8 cellular contexts compared by ENCODE assay signal in genomic region chr13:27379694-27380596, GRCh38. TPM values are rescaled to one million over a fixed set of nuclear protein-coding genes. Genes with fewer than 3 reads are reported as not detected.
A peak's percentile ranks its signal among the peaks of the same experiment; 100 is the strongest.
DNase-seq lines count a peak whose midpoint lies in the region; ATAC-seq and TF ChIP-seq lines count a peak whose summit lies in the region.

No MANE protein-coding gene starts in this region.

- H3K4me3 Mint-ChIP-seq in activated CD4-positive, alpha-beta T cell treated with anti-CD3 and anti-CD28 coated beads, Interleukin-2, amount 10 ng/mL, durations not matched to agents 24 days and 14 days = no peak overlapping the region

- no peaks in the 10 kb centered on the region for H3K9me3 ChIP-seq in stomach

- WGBS in stomach, 5 donors = 27 to 31% (median 30%) methylated on average over 13 of the region's 13 CpGs

- no peak overlapping the region for H3K27ac ChIP-seq in stomach

- H3K36me3 Mint-ChIP-seq in activated CD4-positive, alpha-beta T cell treated with anti-CD3 and anti-CD28 coated beads, Interleukin-2, amount 10 ng/mL, durations not matched to agents 24 days and 14 days (ENCODE audit: low read depth) = no peaks in the 10 kb centered on the region

- no peak overlapping the region for H3K4me3 ChIP-seq in stomach

- H3K27me3 ChIP-seq in stomach = peaks cover 0 to 16% (median 0%) of the 10 kb centered on the region in 3 donors

- TF ChIP-seq CTCF in stomach (IDR thresholded peaks at IDR 0.05) = peak in 5 of 7 experiments; percentile 53 to 75 (median 70)

- peak; percentile 60 for ATAC-seq in Right ventricle myocardium superior (ENCODE audit: poor library complexity)
- no peak for ATAC-seq in Right ventricle myocardium inferior

- no peak for TF ChIP-seq POLR2A in stomach (IDR thresholded peaks at IDR 0.05)

- no peak for TF ChIP-seq EP300 in stomach (IDR thresholded peaks at IDR 0.05)

- intact Hi-C loops in Right ventricle myocardium superior (cut with DNase I) = no loop called here
- intact Hi-C loops in Right ventricle myocardium inferior (cut with DNase I) = loop anchor here (10.0 kb wide), 1 partner anchor 155 kb away; no protein-coding TSS in a partner anchor
- intact Hi-C loops in activated CD4-positive, alpha-beta T cell treated with anti-CD3 and anti-CD28 coated beads, Interleukin-2, amount 10 ng/mL, durations not matched to agents 24 days and 14 days (cut with micrococcal nuclease) = loop anchor here (10.0 kb wide), 3 partner anchors 155 to 575 kb away; partner anchors contain the start of genes LNX2 and POLR1D
- intact Hi-C loops in stomach (cut with DNase I; ENCODE audit: low total_unique reads) = loop anchor here (10.0 kb wide), 2 partner anchors 145 to 605 kb away; partner anchors contain the start of gene URAD

- H3K4me1 Mint-ChIP-seq in activated CD4-positive, alpha-beta T cell treated with anti-CD3 and anti-CD28 coated beads, Interleukin-2, amount 10 ng/mL, durations not matched to agents 24 days and 14 days = peaks cover 3% of the 10 kb centered on the region

- peaks cover 0 to 15% (median 5%) of the 10 kb centered on the region in 4 donors for H3K4me1 ChIP-seq in stomach

- no peaks in the 10 kb centered on the region for H3K9me3 Mint-ChIP-seq in activated CD4-positive, alpha-beta T cell treated with anti-CD3 and anti-CD28 coated beads, Interleukin-2, amount 10 ng/mL, durations not matched to agents 24 days and 14 days

- H3K36me3 ChIP-seq in stomach = no peaks in the 10 kb centered on the region

- peak; percentile 71 for DNase-seq in Right ventricle myocardium superior
- DNase-seq in Right ventricle myocardium inferior (ENCODE audit: missing footprints) = no peak
- peak; percentile 52 for DNase-seq in NCI-H2107 treated with DMSO at 0.1 percent for 48 hours (lab: John Stamatoyannopoulos, UW; ENCODE audit: unreplicated experiment)
- peak; percentile 88 for DNase-seq in activated CD4-positive, alpha-beta T cell treated with anti-CD3 and anti-CD28 coated beads, Interleukin-2, amount 10 ng/mL, durations not matched to agents 24 days and 14 days
- DNase-seq in effector CD8-positive, alpha-beta T cell (lab: John Stamatoyannopoulos, UW) = peak; percentile 21
- peak; percentile 58 for DNase-seq in myocyte (ENCODE audit: low read depth)
- DNase-seq in stomach = peak; percentile 88
- DNase-seq in cerebellum (ENCODE audit: low spot score) = no peak

- no peak overlapping the region for H3K27ac Mint-ChIP-seq in activated CD4-positive, alpha-beta T cell treated with anti-CD3 and anti-CD28 coated beads, Interleukin-2, amount 10 ng/mL, durations not matched to agents 24 days and 14 days

- H3K27me3 Mint-ChIP-seq in activated CD4-positive, alpha-beta T cell treated with anti-CD3 and anti-CD28 coated beads, Interleukin-2, amount 10 ng/mL, durations not matched to agents 24 days and 14 days = peaks cover 15% of the 10 kb centered on the region

RNA-seq across cellular contexts. Expression of gene GTF3A, which starts 44.5 kb away (rescaled TPM):
- total RNA-seq in Right ventricle myocardium superior (211 TPM), Right ventricle myocardium inferior (235 TPM), myocyte (279 and 281 TPM in 2 replicates), stomach (100 to 1,000 TPM in 1 of 5 donors, 10 to 100 TPM in 4; 53.4 to 220 (median 57.6) TPM), cerebellum (52.4 TPM)
- 279 and 284 TPM in 2 replicates for total RNA-seq in activated CD4-positive, alpha-beta T cell treated with anti-CD3 and anti-CD28 coated beads, Interleukin-2, amount 10 ng/mL, durations not matched to agents 24 days and 14 days
- 121 TPM for polyA plus RNA-seq in myocyte (2012)
- 100 to 1,000 TPM; 141 to 216 (median 193) TPM for polyA plus RNA-seq in stomach

Comparison
In these comparisons a context has a peak if more than half of its experiments do, and no peak if none do; other contexts are left out.
1. DNase-seq: peak in Right ventricle myocardium superior (single experiment), NCI-H2107 treated with DMSO at 0.1 percent for 48 hours (single experiment), activated CD4-positive, alpha-beta T cell treated with anti-CD3 and anti-CD28 coated beads, Interleukin-2, amount 10 ng/mL, durations not matched to agents 24 days and 14 days (single experiment), effector CD8-positive, alpha-beta T cell (single experiment), myocyte (single experiment) and stomach (single experiment); none in Right ventricle myocardium inferior (single experiment) and cerebellum (single experiment).